In genomic region chr20:35768731-35769664, GRCh38 we compare ENCODE assay signal across 1 cellular context.
TF ChIP-seq lines count a peak whose summit lies in the region.

No MANE protein-coding gene starts in this region.

TF ChIP-seq in HepG2, 621 proteins besides CTCF, POLR2A, EP300 and RAD21 (continued from another document and continues in another):
- TF ChIP-seq ZHX2 (IDR thresholded peaks at IDR 0.05; ENCODE audit: low read depth) (no peak; the same call in none of the 2 replicates), ZHX2 (CRISPR knock-in tag; IDR thresholded peaks at IDR 0.05; ENCODE audit: borderline replicate concordance) (no peak), KLF11 (CRISPR knock-in tag; IDR thresholded peaks at IDR 0.05) (no peak), FLYWCH1 (CRISPR knock-in tag; IDR thresholded peaks at IDR 0.05) (no peak), HINFP (CRISPR knock-in tag; IDR thresholded peaks at IDR 0.05; ENCODE audit: low read depth) (no peak), ETV6 (CRISPR knock-in tag; conservative IDR thresholded peaks at IDR 0.05) (0 out of 2 replicates have a peak, but pooled peaks have one; percentile 23), PAXIP1 (CRISPR knock-in tag; conservative IDR thresholded peaks at IDR 0.05) (0 out of 2 replicates have a peak, but pooled peaks have one; percentile 16), RCOR2 (CRISPR knock-in tag; IDR thresholded peaks at IDR 0.05) (no peak), ZNF577 (CRISPR knock-in tag; IDR thresholded peaks at IDR 0.05; ENCODE audit: borderline replicate concordance, low read depth) (no peak), NFKBIZ (CRISPR knock-in tag; IDR thresholded peaks at IDR 0.05) (no peak; the same call in 1 of the 2 replicates), MIER2 (CRISPR knock-in tag; IDR thresholded peaks at IDR 0.05) (peak; percentile 62; the same call in 1 of the 2 replicates), ZNF225 (CRISPR knock-in tag; IDR thresholded peaks at IDR 0.05) (no peak), HIC2 (CRISPR knock-in tag; IDR thresholded peaks at IDR 0.05; ENCODE audit: low read depth) (no peak), MZF1 (CRISPR knock-in tag; IDR thresholded peaks at IDR 0.05; ENCODE audit: borderline replicate concordance) (no peak), ZNF484 (CRISPR knock-in tag; IDR thresholded peaks at IDR 0.05; ENCODE audit: borderline replicate concordance, low read depth) (no peak), ATF3 (CRISPR knock-in tag; IDR thresholded peaks at IDR 0.05) (no peak), ZNF234 (CRISPR knock-in tag; conservative IDR thresholded peaks at IDR 0.05) (no peak), ZNF619 (CRISPR knock-in tag; IDR thresholded peaks at IDR 0.05) (no peak), HMGXB3 (CRISPR knock-in tag; IDR thresholded peaks at IDR 0.05; ENCODE audit: borderline replicate concordance) (peak; percentile 79; the same call in 1 of the 2 replicates), KLF13 (CRISPR knock-in tag; IDR thresholded peaks at IDR 0.05) (no peak), HDAC2 (CRISPR knock-in tag; IDR thresholded peaks at IDR 0.05) (no peak), SP1 (IDR thresholded peaks at IDR 0.05) (no peak), SP1 (CRISPR knock-in tag; IDR thresholded peaks at IDR 0.05) (no peak), ARNTL (CRISPR knock-in tag; IDR thresholded peaks at IDR 0.05) (peak; percentile 51; the same call in 1 of the 2 replicates), EEA1 (CRISPR knock-in tag; IDR thresholded peaks at IDR 0.05; ENCODE audit: borderline replicate concordance) (no peak), PRMT3 (CRISPR knock-in tag; IDR thresholded peaks at IDR 0.05; ENCODE audit: borderline replicate concordance, low read depth) (no peak), ZNF557 (CRISPR knock-in tag; IDR thresholded peaks at IDR 0.05) (no peak), ZNF782 (CRISPR knock-in tag; IDR thresholded peaks at IDR 0.05; ENCODE audit: borderline replicate concordance) (no peak), ZNF788 (CRISPR knock-in tag; IDR thresholded peaks at IDR 0.05; ENCODE audit: borderline replicate concordance) (peak; percentile 32; the same call in 1 of the 2 replicates), ZNF556 (CRISPR knock-in tag; IDR thresholded peaks at IDR 0.05; ENCODE audit: borderline replicate concordance) (no peak), NCOR1 (IDR thresholded peaks at IDR 0.05; ENCODE audit: borderline replicate concordance, low read length) (no peak), FOXP1 (IDR thresholded peaks at IDR 0.05) (no peak), FOXP1 (CRISPR knock-in tag; IDR thresholded peaks at IDR 0.05) (peak; percentile 49; the same call in 1 of the 2 replicates), ZNF784 (CRISPR knock-in tag; IDR thresholded peaks at IDR 0.05; ENCODE audit: borderline replicate concordance) (no peak), ZNF773 (CRISPR knock-in tag; IDR thresholded peaks at IDR 0.05; ENCODE audit: borderline replicate concordance) (no peak), ZNF331 (CRISPR knock-in tag; IDR thresholded peaks at IDR 0.05) (peak; percentile 22; the same call in 1 of the 2 replicates), ZBTB49 (CRISPR knock-in tag; IDR thresholded peaks at IDR 0.05; ENCODE audit: borderline replicate concordance) (no peak), SOX5 (CRISPR knock-in tag; IDR thresholded peaks at IDR 0.05; ENCODE audit: borderline replicate concordance) (peak; percentile 71), TSC22D2 (CRISPR knock-in tag; IDR thresholded peaks at IDR 0.05; ENCODE audit: borderline replicate concordance) (no peak), ZNF44 (CRISPR knock-in tag; IDR thresholded peaks at IDR 0.05) (0 out of 2 replicates have a peak, but pooled peaks have one; percentile 31), ZNF326 (CRISPR knock-in tag; IDR thresholded peaks at IDR 0.05; ENCODE audit: borderline replicate concordance) (no peak), ZNF713 (CRISPR knock-in tag; IDR thresholded peaks at IDR 0.05) (no peak), ZNF230 (CRISPR knock-in tag; IDR thresholded peaks at IDR 0.05) (0 out of 2 replicates have a peak, but pooled peaks have one; percentile 5)
